ENCODE assay signal across 19 cellular contexts in the genomic region with DNA sequence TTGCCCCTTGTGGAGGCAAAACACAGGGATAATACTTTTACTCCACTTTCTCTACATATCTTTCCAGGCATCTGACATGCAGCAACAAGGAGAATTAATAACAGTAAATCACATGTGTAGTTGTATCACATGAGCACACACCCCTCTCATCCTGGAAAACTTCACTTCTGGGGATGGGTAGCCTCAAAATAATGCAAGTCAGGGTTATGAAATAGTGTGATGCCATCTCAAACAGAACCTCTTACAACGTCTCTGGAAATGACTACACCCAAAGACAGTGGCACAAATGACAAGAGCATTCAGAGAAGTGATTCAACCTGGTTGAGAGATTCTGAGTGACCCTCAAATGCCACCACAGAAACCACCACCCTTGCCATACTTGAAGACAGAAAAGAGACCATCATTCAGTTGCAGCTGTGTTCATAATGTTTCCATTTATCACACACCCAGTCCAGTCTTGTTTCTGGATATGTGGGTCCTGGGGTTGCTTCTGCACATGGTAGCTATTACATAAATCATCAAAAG. TPM values are rescaled to one million over a fixed set of nuclear protein-coding genes. Genes with fewer than 3 reads are reported as not detected.
"Had no signal": no experiment of that assay in that cellular context is flagged by ENCODE, and none has a peak within 500 bp of the region (broad histone marks: within the 10 kb centered on the region; RNA-seq: fewer than 3 reads in every experiment).

No MANE protein-coding gene starts in this region.

- H3K27ac ChIP-seq: cardiac muscle cell, left lung, suprapubic skin had no signal

- H3K27me3 ChIP-seq: cardiac muscle cell, left lung, suprapubic skin had no signal

- H3K9me3 ChIP-seq: left lung, suprapubic skin had no signal

- ATAC-seq: activated naive CD8-positive, alpha-beta T cell treated with anti-CD3 and anti-CD28 coated beads, Interleukin-2, amount 50 U/mL, for 24 hours; activated T-helper 17 cell treated with anti-CD3 and anti-CD28 coated beads, Interleukin-2, amount 50 U/mL, for 72 hours; left lung; natural killer cell treated with Interleukin-12 subunit alpha and Interleukin-12 subunit beta and Interleukin-15 and Interleukin-18, amount 100 ng/mL, for 72 hours; stimulated activated naive CD8-positive, alpha-beta T cell treated with anti-CD3 and anti-CD28 coated beads, Interleukin-15, Interleukin-2, amounts not matched to agents 100 U/mL and 50 U/mL, for 24 hours had no signal

- H3K36me3 ChIP-seq: cardiac muscle cell, left lung, suprapubic skin had no signal

- H3K4me3 ChIP-seq: cardiac muscle cell, left lung, suprapubic skin had no signal

- H3K4me1 ChIP-seq: suprapubic skin had no signal

- DNase-seq: activated CD4-positive, alpha-beta T cell treated with anti-CD3 and anti-CD28 coated beads, Interleukin-2, amount 50 U/mL, for 4 hours; activated naive CD4-positive, alpha-beta T cell treated with Interleukin-2 at 50 U/mL for 16 hours; activated naive CD8-positive, alpha-beta T cell treated with anti-CD3 and anti-CD28 coated beads, Interleukin-2, amount 50 U/mL, for 24 hours; activated T-cell treated with anti-CD3 and anti-CD28 coated beads for 4 hours; kidney; left lung; posterior cingulate gyrus; retina; small intestine; stimulated activated CD4-positive, alpha-beta T cell treated with anti-CD3 and anti-CD28 coated beads, Interleukin-4, amount 100 ng/mL, for 24 hours; stimulated activated naive CD8-positive, alpha-beta T cell treated with anti-CD3 and anti-CD28 coated beads, Interleukin-15, Interleukin-2, amounts not matched to agents 100 U/mL and 50 U/mL, for 24 hours; SW 1271 had no signal

RNA-seq across cellular contexts. Expression of a gene that starts 2.8 kb away (rescaled TPM):
- total RNA-seq: dermis microvascular lymphatic vessel endothelial cell; epithelial cell of proximal tubule; natural killer cell treated with Interleukin-12 subunit alpha and Interleukin-12 subunit beta and Interleukin-15 and Interleukin-18, amount 100 ng/mL, for 72 hours; T-helper 2 cell treated with Interferon-gamma antibody and Interleukin-4, amounts not matched to agents 100 ng/mL and 5 ng/mL, for 36 hours had no signal
